ENCODE assay signal across 8 cellular contexts in the genomic region with DNA sequence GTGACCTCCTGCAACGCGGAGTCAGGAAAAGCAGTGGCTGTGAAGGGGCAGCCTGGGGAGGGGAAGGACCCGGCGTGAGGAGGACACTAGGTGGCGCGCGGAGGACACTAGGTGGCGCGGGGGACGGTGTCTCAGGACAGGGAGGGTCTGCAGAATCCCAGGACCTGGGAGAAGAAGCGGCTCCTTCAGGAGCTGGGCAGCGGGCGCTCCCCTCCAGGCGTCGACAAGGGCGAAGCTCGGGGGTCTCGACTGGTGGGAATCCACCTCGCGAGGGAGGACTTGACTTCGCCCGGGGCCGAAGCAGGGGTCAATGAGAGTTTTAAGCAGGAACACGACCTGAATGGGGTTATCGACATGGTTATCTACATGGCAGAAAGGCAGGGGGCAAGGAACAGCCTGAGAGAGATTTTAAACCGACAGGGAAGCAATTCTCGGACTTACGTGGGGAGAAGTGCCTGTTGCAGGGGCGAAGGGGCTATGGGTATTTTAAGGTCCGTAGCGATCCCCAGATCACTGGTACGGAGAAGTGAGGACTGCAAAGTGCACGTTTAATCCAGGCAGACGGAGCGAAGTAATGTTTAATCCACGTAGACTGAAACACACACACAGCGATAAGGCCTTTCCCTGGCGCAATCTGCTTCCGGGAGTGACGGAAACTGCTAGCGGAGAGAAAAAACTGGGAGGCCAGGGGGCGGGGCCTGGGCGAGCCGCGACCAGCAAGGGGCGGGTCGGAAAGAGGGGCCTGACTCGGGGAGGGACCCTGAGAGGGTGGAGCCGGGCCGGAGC.
DNase-seq lines count a peak whose midpoint lies in the region; ATAC-seq and TF ChIP-seq lines count a peak whose summit lies in the region.

A gene (minus strand): TSS at position 648 of the 786 bp plus-strand sequence. CDS start 9,426 bp downstream, outside the sequence.

- H3K4me3 ChIP-seq in AG10803 (ENCODE audit: low read length): peak within 1 kb of the TSS; percentile 80

- TF ChIP-seq CTCF in AG10803 (conservative IDR thresholded peaks at IDR 0.05; ENCODE audit: low read length): peak; percentile 67

- H3K4me1 Mint-ChIP-seq in central memory CD8-positive, alpha-beta T cell: peaks cover 32% of the 10 kb centered on the region

- H3K9me3 Mint-ChIP-seq in central memory CD8-positive, alpha-beta T cell: no peaks in the 10 kb centered on the region

- no peaks in the 10 kb centered on the region for H3K27me3 Mint-ChIP-seq in central memory CD8-positive, alpha-beta T cell

- ATAC-seq in GM18909 (IDR thresholded peaks at IDR 0.05; ENCODE audit: poor library complexity, unreplicated experiment) (peak; percentile 87), HG03280 (IDR thresholded peaks at IDR 0.05; ENCODE audit: unreplicated experiment) (peak; percentile 98)
- ATAC-seq in activated CD4-positive, CD25-positive, alpha-beta regulatory T cell treated with anti-CD3 and anti-CD28 coated beads, Interleukin-2, amount 50 U/mL, for 24 hours: peak; percentile 96 to 97
- peak; percentile 91 for ATAC-seq in central memory CD8-positive, alpha-beta T cell (replicated peaks; ENCODE audit: extremely low read depth, poor library complexity, severe bottlenecking)

- DNase-seq in AG10803 (ENCODE audit: low read depth) (peak; percentile 93), NCI-H345 (lab: John Stamatoyannopoulos, UW) (peak; percentile 93), islet precursor cell (peak; percentile 97)
- DNase-seq in central memory CD8-positive, alpha-beta T cell (ENCODE audit: low spot score in 2 of 2): peak; percentile 96
- DNase-seq in stimulated activated CD4-positive, alpha-beta T cell treated with anti-CD3 and anti-CD28 coated beads, Interleukin-12 subunit alpha, Interleukin-12 subunit beta, amount 100 ng/mL, for 4 hours: peak; percentile 98

- H3K36me3 Mint-ChIP-seq in central memory CD8-positive, alpha-beta T cell (ENCODE audit: insufficient read depth): peaks cover 10% of the 10 kb centered on the region

- H3K27ac Mint-ChIP-seq in central memory CD8-positive, alpha-beta T cell (ENCODE audit: low read depth): peak within 1 kb of the TSS; percentile 99

- H3K4me3 Mint-ChIP-seq in central memory CD8-positive, alpha-beta T cell: peak within 1 kb of the TSS; percentile 88

Comparison
In these comparisons a context has a peak if more than half of its experiments do, and no peak if none do; other contexts are left out.
1. Peak in every context shown above with its lines: DNase-seq, ATAC-seq and H3K4me3 ChIP-seq.